2 cellular contexts compared by ENCODE assay signal in the genomic region with DNA sequence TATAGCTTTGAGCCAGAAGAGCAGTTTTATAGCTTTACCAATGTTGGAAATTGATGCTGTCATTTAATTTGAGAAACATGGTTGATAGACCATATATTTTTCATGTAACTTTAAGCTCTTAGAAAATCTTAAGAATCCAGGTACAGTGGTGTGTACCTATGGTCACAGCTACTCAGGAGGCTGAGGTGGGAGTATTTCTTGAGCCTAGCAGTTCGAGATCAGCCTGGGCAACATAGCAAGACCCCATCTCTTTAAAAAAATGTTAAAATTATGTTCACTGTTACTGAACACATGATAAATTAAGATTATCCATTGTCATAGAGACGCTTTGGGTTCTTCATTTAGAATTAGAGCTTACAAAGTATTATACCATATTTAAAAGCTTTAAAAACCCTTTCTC.
TF ChIP-seq lines count a peak whose summit lies in the region.

No MANE protein-coding gene starts in this region.

TF ChIP-seq in HepG2, 621 proteins besides CTCF, POLR2A, EP300 and RAD21:
- TF ChIP-seq HNF4A (CRISPR knock-in tag; IDR thresholded peaks at IDR 0.05) (no peak), ZNF790 (CRISPR knock-in tag; IDR thresholded peaks at IDR 0.05; ENCODE audit: borderline replicate concordance) (no peak), PCBP1 (IDR thresholded peaks at IDR 0.05; ENCODE audit: borderline replicate concordance, low read depth, low read length) (no peak), ZNF121 (CRISPR knock-in tag; IDR thresholded peaks at IDR 0.05) (0 out of 2 replicates have a peak, but pooled peaks have one; percentile 45), KDM3A (CRISPR knock-in tag; IDR thresholded peaks at IDR 0.05; ENCODE audit: low read depth) (no peak), ZKSCAN1 (IDR thresholded peaks at IDR 0.05; ENCODE audit: low read length) (no peak)

TF ChIP-seq in K562, 482 proteins besides CTCF, POLR2A, EP300 and RAD21:
- TF ChIP-seq MXI1 (IDR thresholded peaks at IDR 0.05; ENCODE audit: low read depth, low read length) (no peak), ZNF75A (CRISPR knock-in tag; IDR thresholded peaks at IDR 0.05) (no peak), RBM25 (IDR thresholded peaks at IDR 0.05; ENCODE audit: low read depth, low read length, severe bottlenecking) (peak; percentile 59), FOXA3 (CRISPR knock-in tag; conservative IDR thresholded peaks at IDR 0.05 in 1 of 2, IDR thresholded peaks at IDR 0.05 in 1 of 2) (no peak), SP1 (CRISPR knock-in tag; IDR thresholded peaks at IDR 0.05) (no peak), ZNF121 (CRISPR knock-in tag; conservative IDR thresholded peaks at IDR 0.05) (peak; percentile 54), CHD2 (IDR thresholded peaks at IDR 0.05; ENCODE audit: low read depth, low read length) (no peak), ZSCAN32 (CRISPR knock-in tag; IDR thresholded peaks at IDR 0.05) (no peak), NFRKB (IDR thresholded peaks at IDR 0.05; ENCODE audit: low read depth) (no peak), ZNF717 (CRISPR knock-in tag; IDR thresholded peaks at IDR 0.05) (no peak), MEIS2 (IDR thresholded peaks at IDR 0.05; ENCODE audit: partially characterized antibody) (no peak), IFI16 (CRISPR knock-in tag; IDR thresholded peaks at IDR 0.05) (no peak), LARP7 (IDR thresholded peaks at IDR 0.05) (no peak)
- TF ChIP-seq, protein P1, sequence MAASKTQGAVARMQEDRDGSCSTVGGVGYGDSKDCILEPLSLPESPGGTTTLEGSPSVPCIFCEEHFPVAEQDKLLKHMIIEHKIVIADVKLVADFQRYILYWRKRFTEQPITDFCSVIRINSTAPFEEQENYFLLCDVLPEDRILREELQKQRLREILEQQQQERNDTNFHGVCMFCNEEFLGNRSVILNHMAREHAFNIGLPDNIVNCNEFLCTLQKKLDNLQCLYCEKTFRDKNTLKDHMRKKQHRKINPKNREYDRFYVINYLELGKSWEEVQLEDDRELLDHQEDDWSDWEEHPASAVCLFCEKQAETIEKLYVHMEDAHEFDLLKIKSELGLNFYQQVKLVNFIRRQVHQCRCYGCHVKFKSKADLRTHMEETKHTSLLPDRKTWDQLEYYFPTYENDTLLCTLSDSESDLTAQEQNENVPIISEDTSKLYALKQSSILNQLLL (CRISPR knock-in tag; IDR thresholded peaks at IDR 0.05; ENCODE audit: borderline replicate concordance): no peak
